In genomic region chr4:48127882-48128394, GRCh38 we compare ENCODE assay signal across 8 cellular contexts. TPM values are rescaled to one million over a fixed set of nuclear protein-coding genes. Genes with fewer than 3 reads are reported as not detected.
DNase-seq lines count a peak whose midpoint lies in the region; ATAC-seq, FAIRE-seq and TF ChIP-seq lines count a peak whose summit lies in the region.

No MANE protein-coding gene starts in this region.

- BruUV-seq in Calu3 (replicated peaks; lab: Mats Ljungman, UMichigan) = no TSS peak

- peak overlapping the region in 1 of 2 donors; percentile 25 for H3K4me3 ChIP-seq in foreskin fibroblast (ENCODE audit: low read depth in 1 of 2, low read length in 2 of 2)
- H3K4me3 ChIP-seq in pancreas = peak overlapping the region in 1 of 4 donors; percentile 31
- peak overlapping the region in 1 of 4 donors; percentile 11 for H3K4me3 ChIP-seq in transverse colon

- H3K4me1 ChIP-seq in pancreas = peaks cover 7 to 13% (median 11%) of the 10 kb centered on the region in 3 donors
- H3K4me1 ChIP-seq in transverse colon = peaks cover 0 to 26% (median 15%) of the 10 kb centered on the region in 4 donors

- peak overlapping the region; percentile 28 for H3K27ac Mint-ChIP-seq in Calu3 (ENCODE audit: unreplicated experiment)

- H3K4me1 Mint-ChIP-seq in Calu3 (ENCODE audit: low read depth, unreplicated experiment) = peaks cover 26% of the 10 kb centered on the region

- no peaks in the 10 kb centered on the region for H3K27me3 Mint-ChIP-seq in Calu3 (ENCODE audit: unreplicated experiment)

- TF ChIP-seq CTCF in Calu3 (IDR thresholded peaks at IDR 0.05; ENCODE audit: unreplicated experiment) (peak; percentile 31), RWPE1 (conservative IDR thresholded peaks at IDR 0.05; ENCODE audit: low read depth) (peak; percentile 49), foreskin fibroblast (IDR thresholded peaks at IDR 0.05; ENCODE audit: low read depth, low read length) (peak; percentile 62), pancreas (IDR thresholded peaks at IDR 0.05) (peak in 3 of 4 donors; percentile 17 to 42 (median 30)), transverse colon (IDR thresholded peaks at IDR 0.05) (peak; percentile 36 to 63 (median 45))

- no peak for FAIRE-seq in pancreas (lab: Jason Lieb, UNC)

- H3K9me3 Mint-ChIP-seq in Calu3 (ENCODE audit: low read depth, unreplicated experiment) = no peaks in the 10 kb centered on the region

- CTCF ChIA-PET in Calu3 (lab: Charles Lee) = interaction anchor here (0.7 to 2.2 kb wide), 5 partner anchors 12 to 148 kb away, joined by 3 to 9 read pairs (median 4); no protein-coding TSS in a partner anchor
- CTCF ChIA-PET in RWPE1 (lab: Yijun Ruan, JAX) = interaction anchor here (0.6 to 0.7 kb wide), 2 partner anchors 19 to 133 kb away, joined by 3 read pairs; no protein-coding TSS in a partner anchor

- H3K27ac ChIP-seq in RWPE1 = peak overlapping the region; percentile 65
- peak overlapping the region in 2 of 4 donors; percentile 11 to 20 for H3K27ac ChIP-seq in pancreas
- H3K27ac ChIP-seq in transverse colon = peak overlapping the region in 1 of 4 donors; percentile 18

- no peak for TF ChIP-seq POLR2A in transverse colon (IDR thresholded peaks at IDR 0.05)

- POLR2A ChIA-PET in RWPE1 (lab: Yijun Ruan, JAX; ENCODE audit: low non-redundant PET) = no interaction called here

- no peak for TF ChIP-seq EP300 in transverse colon (IDR thresholded peaks at IDR 0.05; ENCODE audit: low read depth)

- in situ Hi-C loops in transverse colon (cut with MboI; ENCODE audit: low pct_ligation_motif_present in 1 of 4, low pct_unique_long_range_greater_than_20kb in 1 of 4, low sequenced_read_pairs in 3 of 4) = no loop called here

- ATAC-seq in GM21390 (IDR thresholded peaks at IDR 0.05; ENCODE audit: unreplicated experiment) (peak; percentile 90), pancreas (peak; percentile 58 to 87 (median 84))

- peaks cover 4% of the 10 kb centered on the region for H3K36me3 Mint-ChIP-seq in Calu3 (ENCODE audit: insufficient read depth, unreplicated experiment)

- intact Hi-C loops in Calu3 (cut with micrococcal nuclease; ENCODE audit: unreplicated experiment) = loop anchor here (10.0 kb wide), 1 partner anchor 147 kb away; no protein-coding TSS in a partner anchor
- intact Hi-C loops in pancreas (cut with DNase I) = no loop called here
- intact Hi-C loops in transverse colon (cut with DNase I; ENCODE audit: low total_unique reads) = no loop called here

- H3K27me3 ChIP-seq in pancreas = no peaks in the 10 kb centered on the region
- no peaks in the 10 kb centered on the region for H3K27me3 ChIP-seq in transverse colon

- H3K36me3 ChIP-seq in pancreas = no peaks in the 10 kb centered on the region
- no peaks in the 10 kb centered on the region for H3K36me3 ChIP-seq in transverse colon

- peak overlapping the region; percentile 34 for H3K4me3 Mint-ChIP-seq in Calu3 (ENCODE audit: low read depth, unreplicated experiment)

- no peaks in the 10 kb centered on the region for H3K9me3 ChIP-seq in pancreas
- no peaks in the 10 kb centered on the region for H3K9me3 ChIP-seq in transverse colon

- 18 to 26% methylated on average over 10 of the region's 10 CpGs for WGBS in pancreas, 2 donors
- WGBS in transverse colon (ENCODE audit: low coverage in 1 of 2), 2 donors = 26 to 78% methylated on average over 2 to 10 of the region's 10 CpGs

- peak; percentile 62 for DNase-seq in Calu3
- DNase-seq in HS-5 (ENCODE audit: low read depth) = peak; percentile 98
- peak; percentile 81 for DNase-seq in RWPE1 (ENCODE audit: low spot score)
- peak; percentile 35 to 54 for DNase-seq in activated T-helper 1 cell treated with anti-CD3 and anti-CD28 coated beads, Interleukin-2, amount 50 U/mL, for 16 hours (ENCODE audit: low read depth in 1 of 2, low spot score in 1 of 2)
- peak; percentile 95 for DNase-seq in foreskin fibroblast
- peak in 5 of 6 donors; percentile 25 to 60 (median 47) for DNase-seq in pancreas
- peak; percentile 63 for DNase-seq in transverse colon

RNA-seq across cellular contexts. Expression of gene TXK, which starts 6.1 kb away (rescaled TPM):
- total RNA-seq in Calu3 (2022) = 2.8 and 4.6 TPM in 2 replicates
- 1 to 10 TPM in 1 of 6 donors, under 1 TPM in 5; 0.51 to 1.6 (median 0.81) TPM for total RNA-seq in pancreas
- polyA plus RNA-seq in pancreas = under 1 TPM; 0.46 to 0.70 TPM
- 1 to 10 TPM; 2.6 to 10.0 (median 6.8) TPM for total RNA-seq in transverse colon

Comparison
In these comparisons a context has a peak if more than half of its experiments do, and no peak if none do; other contexts are left out.
1. DNase-seq: peak in every context shown above with its lines; median percentile 98 in HS-5; 95 in foreskin fibroblast; 81 in RWPE1; 63 in transverse colon; 62 in Calu3; 47 in pancreas; 44 in activated T-helper 1 cell treated with anti-CD3 and anti-CD28 coated beads, Interleukin-2, amount 50 U/mL, for 16 hours.